1 cellular context compared by ENCODE assay signal in genomic region chr6:18155273-18155863, GRCh38.
TF ChIP-seq lines count a peak whose summit lies in the region.

A gene with protein sequence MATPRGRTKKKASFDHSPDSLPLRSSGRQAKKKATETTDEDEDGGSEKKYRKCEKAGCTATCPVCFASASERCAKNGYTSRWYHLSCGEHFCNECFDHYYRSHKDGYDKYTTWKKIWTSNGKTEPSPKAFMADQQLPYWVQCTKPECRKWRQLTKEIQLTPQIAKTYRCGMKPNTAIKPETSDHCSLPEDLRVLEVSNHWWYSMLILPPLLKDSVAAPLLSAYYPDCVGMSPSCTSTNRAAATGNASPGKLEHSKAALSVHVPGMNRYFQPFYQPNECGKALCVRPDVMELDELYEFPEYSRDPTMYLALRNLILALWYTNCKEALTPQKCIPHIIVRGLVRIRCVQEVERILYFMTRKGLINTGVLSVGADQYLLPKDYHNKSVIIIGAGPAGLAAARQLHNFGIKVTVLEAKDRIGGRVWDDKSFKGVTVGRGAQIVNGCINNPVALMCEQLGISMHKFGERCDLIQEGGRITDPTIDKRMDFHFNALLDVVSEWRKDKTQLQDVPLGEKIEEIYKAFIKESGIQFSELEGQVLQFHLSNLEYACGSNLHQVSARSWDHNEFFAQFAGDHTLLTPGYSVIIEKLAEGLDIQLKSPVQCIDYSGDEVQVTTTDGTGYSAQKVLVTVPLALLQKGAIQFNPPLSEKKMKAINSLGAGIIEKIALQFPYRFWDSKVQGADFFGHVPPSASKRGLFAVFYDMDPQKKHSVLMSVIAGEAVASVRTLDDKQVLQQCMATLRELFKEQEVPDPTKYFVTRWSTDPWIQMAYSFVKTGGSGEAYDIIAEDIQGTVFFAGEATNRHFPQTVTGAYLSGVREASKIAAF (plus strand): TSS chr6:18155422. CDS start chr6:18159896, 4,474 bp downstream.

TF ChIP-seq in HepG2, 621 proteins besides CTCF, POLR2A, EP300 and RAD21 (continued from another document and continues in another):
- TF ChIP-seq, protein P1, sequence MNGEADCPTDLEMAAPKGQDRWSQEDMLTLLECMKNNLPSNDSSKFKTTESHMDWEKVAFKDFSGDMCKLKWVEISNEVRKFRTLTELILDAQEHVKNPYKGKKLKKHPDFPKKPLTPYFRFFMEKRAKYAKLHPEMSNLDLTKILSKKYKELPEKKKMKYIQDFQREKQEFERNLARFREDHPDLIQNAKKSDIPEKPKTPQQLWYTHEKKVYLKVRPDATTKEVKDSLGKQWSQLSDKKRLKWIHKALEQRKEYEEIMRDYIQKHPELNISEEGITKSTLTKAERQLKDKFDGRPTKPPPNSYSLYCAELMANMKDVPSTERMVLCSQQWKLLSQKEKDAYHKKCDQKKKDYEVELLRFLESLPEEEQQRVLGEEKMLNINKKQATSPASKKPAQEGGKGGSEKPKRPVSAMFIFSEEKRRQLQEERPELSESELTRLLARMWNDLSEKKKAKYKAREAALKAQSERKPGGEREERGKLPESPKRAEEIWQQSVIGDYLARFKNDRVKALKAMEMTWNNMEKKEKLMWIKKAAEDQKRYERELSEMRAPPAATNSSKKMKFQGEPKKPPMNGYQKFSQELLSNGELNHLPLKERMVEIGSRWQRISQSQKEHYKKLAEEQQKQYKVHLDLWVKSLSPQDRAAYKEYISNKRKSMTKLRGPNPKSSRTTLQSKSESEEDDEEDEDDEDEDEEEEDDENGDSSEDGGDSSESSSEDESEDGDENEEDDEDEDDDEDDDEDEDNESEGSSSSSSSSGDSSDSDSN (CRISPR knock-in tag; IDR thresholded peaks at IDR 0.05) = peak; percentile 16; the same call in 1 of the 2 replicates
- TF ChIP-seq, protein P2, sequence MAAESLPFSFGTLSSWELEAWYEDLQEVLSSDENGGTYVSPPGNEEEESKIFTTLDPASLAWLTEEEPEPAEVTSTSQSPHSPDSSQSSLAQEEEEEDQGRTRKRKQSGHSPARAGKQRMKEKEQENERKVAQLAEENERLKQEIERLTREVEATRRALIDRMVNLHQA (CRISPR knock-in tag; IDR thresholded peaks at IDR 0.05) = no peak
- TF ChIP-seq CBFB (CRISPR knock-in tag; IDR thresholded peaks at IDR 0.05) = 0 out of 2 replicates have a peak, but pooled peaks have one; percentile 49
- peak; percentile 9 for TF ChIP-seq XRCC5 (optimal IDR thresholded peaks at IDR 0.05; ENCODE audit: low read length)
- TF ChIP-seq ZNF446 (CRISPR knock-in tag; IDR thresholded peaks at IDR 0.05) = no peak
- peak; percentile 98 for TF ChIP-seq HNRNPLL (IDR thresholded peaks at IDR 0.05; ENCODE audit: low read depth, low read length, poor library complexity, severe bottlenecking)
- no peak for TF ChIP-seq FOXM1 (CRISPR knock-in tag; IDR thresholded peaks at IDR 0.05)
- TF ChIP-seq, protein P3, sequence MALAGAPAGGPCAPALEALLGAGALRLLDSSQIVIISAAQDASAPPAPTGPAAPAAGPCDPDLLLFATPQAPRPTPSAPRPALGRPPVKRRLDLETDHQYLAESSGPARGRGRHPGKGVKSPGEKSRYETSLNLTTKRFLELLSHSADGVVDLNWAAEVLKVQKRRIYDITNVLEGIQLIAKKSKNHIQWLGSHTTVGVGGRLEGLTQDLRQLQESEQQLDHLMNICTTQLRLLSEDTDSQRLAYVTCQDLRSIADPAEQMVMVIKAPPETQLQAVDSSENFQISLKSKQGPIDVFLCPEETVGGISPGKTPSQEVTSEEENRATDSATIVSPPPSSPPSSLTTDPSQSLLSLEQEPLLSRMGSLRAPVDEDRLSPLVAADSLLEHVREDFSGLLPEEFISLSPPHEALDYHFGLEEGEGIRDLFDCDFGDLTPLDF (CRISPR knock-in tag; IDR thresholded peaks at IDR 0.05) = no peak
- no peak for TF ChIP-seq NFE2L2 (IDR thresholded peaks at IDR 0.05; ENCODE audit: low read length)
- TF ChIP-seq ZNF782 (CRISPR knock-in tag; IDR thresholded peaks at IDR 0.05; ENCODE audit: borderline replicate concordance) = no peak
- TF ChIP-seq MIER3 (CRISPR knock-in tag; IDR thresholded peaks at IDR 0.05; ENCODE audit: borderline replicate concordance) = no peak
- TF ChIP-seq ARID3A (IDR thresholded peaks at IDR 0.05; ENCODE audit: low read depth, low read length) = no peak; the same call in 1 of the 2 replicates
- TF ChIP-seq SIX1 (CRISPR knock-in tag; IDR thresholded peaks at IDR 0.05; ENCODE audit: borderline replicate concordance) = no peak
- TF ChIP-seq ZNF768 (CRISPR knock-in tag; IDR thresholded peaks at IDR 0.05) = no peak
- TF ChIP-seq KDM2A (CRISPR knock-in tag; IDR thresholded peaks at IDR 0.05; ENCODE audit: borderline replicate concordance, low read depth) = peak; percentile 25; the same call in 1 of the 2 replicates
- 0 out of 2 replicates have a peak, but pooled peaks have one; percentile 24 for TF ChIP-seq ZNF766 (CRISPR knock-in tag; IDR thresholded peaks at IDR 0.05; ENCODE audit: borderline replicate concordance)
- TF ChIP-seq ELK4 (CRISPR knock-in tag; IDR thresholded peaks at IDR 0.05; ENCODE audit: borderline replicate concordance) = no peak
- TF ChIP-seq, protein P4, sequence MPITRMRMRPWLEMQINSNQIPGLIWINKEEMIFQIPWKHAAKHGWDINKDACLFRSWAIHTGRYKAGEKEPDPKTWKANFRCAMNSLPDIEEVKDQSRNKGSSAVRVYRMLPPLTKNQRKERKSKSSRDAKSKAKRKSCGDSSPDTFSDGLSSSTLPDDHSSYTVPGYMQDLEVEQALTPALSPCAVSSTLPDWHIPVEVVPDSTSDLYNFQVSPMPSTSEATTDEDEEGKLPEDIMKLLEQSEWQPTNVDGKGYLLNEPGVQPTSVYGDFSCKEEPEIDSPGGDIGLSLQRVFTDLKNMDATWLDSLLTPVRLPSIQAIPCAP (CRISPR knock-in tag; IDR thresholded peaks at IDR 0.05; ENCODE audit: low read depth) = no peak
- no peak for TF ChIP-seq JUNB (CRISPR knock-in tag; IDR thresholded peaks at IDR 0.05; ENCODE audit: borderline replicate concordance)
- TF ChIP-seq DPF2 (CRISPR knock-in tag; IDR thresholded peaks at IDR 0.05; ENCODE audit: borderline replicate concordance, low read depth) = no peak
- TF ChIP-seq ZFP1 (CRISPR knock-in tag; IDR thresholded peaks at IDR 0.05) = no peak
- TF ChIP-seq NFKB2 (CRISPR knock-in tag; IDR thresholded peaks at IDR 0.05; ENCODE audit: borderline replicate concordance) = no peak
- no peak for TF ChIP-seq FLYWCH1 (CRISPR knock-in tag; IDR thresholded peaks at IDR 0.05)
- TF ChIP-seq, protein P5, sequence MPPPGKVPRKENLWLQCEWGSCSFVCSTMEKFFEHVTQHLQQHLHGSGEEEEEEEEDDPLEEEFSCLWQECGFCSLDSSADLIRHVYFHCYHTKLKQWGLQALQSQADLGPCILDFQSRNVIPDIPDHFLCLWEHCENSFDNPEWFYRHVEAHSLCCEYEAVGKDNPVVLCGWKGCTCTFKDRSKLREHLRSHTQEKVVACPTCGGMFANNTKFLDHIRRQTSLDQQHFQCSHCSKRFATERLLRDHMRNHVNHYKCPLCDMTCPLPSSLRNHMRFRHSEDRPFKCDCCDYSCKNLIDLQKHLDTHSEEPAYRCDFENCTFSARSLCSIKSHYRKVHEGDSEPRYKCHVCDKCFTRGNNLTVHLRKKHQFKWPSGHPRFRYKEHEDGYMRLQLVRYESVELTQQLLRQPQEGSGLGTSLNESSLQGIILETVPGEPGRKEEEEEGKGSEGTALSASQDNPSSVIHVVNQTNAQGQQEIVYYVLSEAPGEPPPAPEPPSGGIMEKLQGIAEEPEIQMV (CRISPR knock-in tag; IDR thresholded peaks at IDR 0.05; ENCODE audit: low read depth) = no peak
- TF ChIP-seq ATF4 (CRISPR knock-in tag; IDR thresholded peaks at IDR 0.05) = no peak; a peak in 1 of 4 replicates
- TF ChIP-seq ZNF891 (CRISPR knock-in tag; IDR thresholded peaks at IDR 0.05) = peak; percentile 3
- no peak for TF ChIP-seq ZNF468 (CRISPR knock-in tag; IDR thresholded peaks at IDR 0.05)
- no peak for TF ChIP-seq ZNF260 (CRISPR knock-in tag; IDR thresholded peaks at IDR 0.05; ENCODE audit: borderline replicate concordance, low read depth)
- no peak for TF ChIP-seq ZNF407 (CRISPR knock-in tag; IDR thresholded peaks at IDR 0.05; ENCODE audit: not compliant biosample characterization)
- no peak for TF ChIP-seq ZFP82 (CRISPR knock-in tag; IDR thresholded peaks at IDR 0.05; ENCODE audit: borderline replicate concordance)
- no peak for TF ChIP-seq FOXJ3 (CRISPR knock-in tag; IDR thresholded peaks at IDR 0.05; ENCODE audit: borderline replicate concordance)
- no peak for TF ChIP-seq SMAD9 (CRISPR knock-in tag; IDR thresholded peaks at IDR 0.05)
- 0 out of 2 replicates have a peak, but pooled peaks have one; percentile 50 for TF ChIP-seq ELF4 (CRISPR knock-in tag; IDR thresholded peaks at IDR 0.05; ENCODE audit: borderline replicate concordance)
